ENCODE assay signal across 9 cellular contexts in the genomic region with DNA sequence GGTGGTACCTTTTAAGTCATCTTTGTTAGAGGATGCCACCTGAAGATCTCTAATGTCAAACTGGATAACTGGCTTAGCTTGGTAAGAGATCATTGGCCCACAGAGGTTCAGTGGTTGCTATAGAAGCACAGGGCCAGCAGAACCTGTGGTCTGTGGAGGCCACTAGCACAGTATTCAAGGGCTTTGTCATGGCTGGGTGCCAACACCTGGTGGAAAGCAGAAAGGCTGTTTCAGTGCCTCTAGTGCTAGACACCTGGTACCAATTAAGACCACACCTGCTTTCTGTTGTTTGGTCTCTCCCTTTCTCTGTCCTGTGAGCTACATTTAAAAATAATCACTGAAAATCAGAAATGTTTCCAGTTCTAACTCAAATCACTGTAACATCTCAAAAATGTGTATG. TPM values are rescaled to one million over a fixed set of nuclear protein-coding genes. Genes with fewer than 3 reads are reported as not detected.
DNase-seq lines count a peak whose midpoint lies in the region; ATAC-seq and TF ChIP-seq lines count a peak whose summit lies in the region.
"Had no signal": no experiment of that assay in that cellular context is flagged by ENCODE, and none has a peak within 500 bp of the region (broad histone marks: within the 10 kb centered on the region; RNA-seq: fewer than 3 reads in every experiment).

No MANE protein-coding gene starts in this region.

- no peak overlapping the region for H3K27ac Mint-ChIP-seq in activated naive CD8-positive, alpha-beta T cell treated with anti-CD3 and anti-CD28 coated beads, Interleukin-2, amount 50 U/mL, for 24 hours

- no peak overlapping the region for H3K4me3 Mint-ChIP-seq in activated naive CD8-positive, alpha-beta T cell treated with anti-CD3 and anti-CD28 coated beads, Interleukin-2, amount 50 U/mL, for 24 hours

- H3K27ac ChIP-seq in MM.1S (ENCODE audit: low read length) (peak overlapping the region; percentile 75), osteoblast (ENCODE audit: low read depth, low read length) (no peak overlapping the region), ascending aorta (no peak overlapping the region), trophoblast cell (ENCODE audit: low read depth, low read length) (no peak overlapping the region)

- peak overlapping the region; percentile 61 for H3K4me2 ChIP-seq in MM.1S (ENCODE audit: low read depth, low read length)
- H3K4me2 ChIP-seq in osteoblast (ENCODE audit: insufficient read depth, low read length): no peak overlapping the region
- no peak overlapping the region for H3K4me2 ChIP-seq in trophoblast cell (ENCODE audit: low read length)

- H4K20me1 ChIP-seq in MM.1S (ENCODE audit: insufficient read depth, low read length): no peaks in the 10 kb centered on the region
- H4K20me1 ChIP-seq in osteoblast (ENCODE audit: insufficient read depth, low read length): peaks cover 23% of the 10 kb centered on the region

- H3K27me3 ChIP-seq in MM.1S (replicated peaks; ENCODE audit: insufficient read depth, low read length): no peaks in the 10 kb centered on the region
- H3K27me3 ChIP-seq in osteoblast (ENCODE audit: insufficient read depth, low read length): no peaks in the 10 kb centered on the region
- H3K27me3 ChIP-seq in ascending aorta: no peaks in the 10 kb centered on the region
- no peaks in the 10 kb centered on the region for H3K27me3 ChIP-seq in trophoblast cell (ENCODE audit: insufficient read depth, low read length)

- H3K9me3 Mint-ChIP-seq in activated naive CD8-positive, alpha-beta T cell treated with anti-CD3 and anti-CD28 coated beads, Interleukin-2, amount 50 U/mL, for 24 hours: no peaks in the 10 kb centered on the region

- H3K4ac ChIP-seq in trophoblast cell (ENCODE audit: low read depth, low read length): no peak overlapping the region

- no peak overlapping the region for H4K91ac ChIP-seq in trophoblast cell (ENCODE audit: low read depth, low read length)

- H2AK5ac ChIP-seq in trophoblast cell (ENCODE audit: low read length): no peak overlapping the region

- H3K36me3 Mint-ChIP-seq in activated naive CD8-positive, alpha-beta T cell treated with anti-CD3 and anti-CD28 coated beads, Interleukin-2, amount 50 U/mL, for 24 hours (ENCODE audit: low read depth): no peaks in the 10 kb centered on the region

- no peak overlapping the region for H3K14ac ChIP-seq in trophoblast cell (ENCODE audit: low read length)

- H3K23ac ChIP-seq in trophoblast cell (ENCODE audit: low read length): no peak overlapping the region

- no peaks in the 10 kb centered on the region for H3K9me2 ChIP-seq in MM.1S (replicated peaks; ENCODE audit: insufficient read depth, low read length)

- DNase-seq in H4 (ENCODE audit: low spot score): peak; percentile 16
- peak; percentile 97 for DNase-seq in MM.1S
- DNase-seq in activated naive CD8-positive, alpha-beta T cell treated with anti-CD3 and anti-CD28 coated beads, Interleukin-2, amount 50 U/mL, for 24 hours: no peak
- no peak for DNase-seq in osteoblast (ENCODE audit: insufficient read length, low spot score, missing footprints)
- no peak for DNase-seq in ascending aorta (ENCODE audit: low spot score in 2 of 2)
- DNase-seq in Kasumi-1 (lab: John Stamatoyannopoulos, UW): no peak
- DNase-seq in trophoblast cell: no peak
- DNase-seq: left cardiac atrium had no signal

- H3K18ac ChIP-seq in trophoblast cell (ENCODE audit: low read length): no peak overlapping the region

- TF ChIP-seq CTCF in MM.1S (IDR thresholded peaks at IDR 0.05; ENCODE audit: low read length) (0 out of 2 replicates have a peak, but pooled peaks have one; percentile 12), osteoblast (IDR thresholded peaks at IDR 0.05; ENCODE audit: extremely low read depth, low read depth, low read length) (no peak), ascending aorta (IDR thresholded peaks at IDR 0.05) (no peak)

- no peaks in the 10 kb centered on the region for H3K79me1 ChIP-seq in trophoblast cell (ENCODE audit: low read length)

- H2BK5ac ChIP-seq in trophoblast cell (ENCODE audit: low read depth, low read length, poor library complexity): no peak overlapping the region

- no peaks in the 10 kb centered on the region for H3K9me3 ChIP-seq in MM.1S (replicated peaks; ENCODE audit: insufficient read depth, low read length)
- no peaks in the 10 kb centered on the region for H3K9me3 ChIP-seq in osteoblast (ENCODE audit: low read depth, low read length)
- H3K9me3 ChIP-seq in ascending aorta: no peaks in the 10 kb centered on the region
- no peaks in the 10 kb centered on the region for H3K9me3 ChIP-seq in trophoblast cell (ENCODE audit: insufficient read depth, low read depth, low read length)

- peaks cover 19% of the 10 kb centered on the region for H3F3A ChIP-seq in MM.1S (ENCODE audit: insufficient read depth, low read length)

- peaks cover 65% of the 10 kb centered on the region for H3K4me1 Mint-ChIP-seq in activated naive CD8-positive, alpha-beta T cell treated with anti-CD3 and anti-CD28 coated beads, Interleukin-2, amount 50 U/mL, for 24 hours

- no peaks in the 10 kb centered on the region for H3K27me3 Mint-ChIP-seq in activated naive CD8-positive, alpha-beta T cell treated with anti-CD3 and anti-CD28 coated beads, Interleukin-2, amount 50 U/mL, for 24 hours

- no peak overlapping the region for H2AFZ ChIP-seq in MM.1S (ENCODE audit: low read length)
- no peak overlapping the region for H2AFZ ChIP-seq in osteoblast (ENCODE audit: low read length)
- no peak overlapping the region for H2AFZ ChIP-seq in trophoblast cell (ENCODE audit: insufficient read depth, low read length, poor library complexity)

- no peak overlapping the region for H2BK12ac ChIP-seq in trophoblast cell (ENCODE audit: low read length)

- H3K4me1 ChIP-seq in MM.1S (ENCODE audit: low read length) (peaks cover 37% of the 10 kb centered on the region), osteoblast (ENCODE audit: insufficient read depth, low read length) (no peaks in the 10 kb centered on the region), ascending aorta (peaks cover 0 to 21% of the 10 kb centered on the region in 2 donors), trophoblast cell (ENCODE audit: control insufficient read depth in 1 of 2, insufficient read depth in 2 of 2, low read length in 2 of 2) (no peaks in the 10 kb centered on the region)

- peak overlapping the region; percentile 2; the same call in 1 of the 2 replicates for H3K9ac ChIP-seq in MM.1S (ENCODE audit: low read length)
- H3K9ac ChIP-seq in trophoblast cell (ENCODE audit: low read length): no peak overlapping the region

- no peak overlapping the region for H2BK120ac ChIP-seq in trophoblast cell (ENCODE audit: insufficient read depth, low read length, poor library complexity)

- no peak overlapping the region for H4K12ac ChIP-seq in trophoblast cell (ENCODE audit: low read depth, low read length)

- no peak overlapping the region for H4K8ac ChIP-seq in trophoblast cell (ENCODE audit: low read depth, low read length)

- no peaks in the 10 kb centered on the region for H3K36me3 ChIP-seq in MM.1S (replicated peaks; ENCODE audit: insufficient read depth, low read length)
- H3K36me3 ChIP-seq in osteoblast (ENCODE audit: insufficient read depth, low read length): no peaks in the 10 kb centered on the region
- no peaks in the 10 kb centered on the region for H3K36me3 ChIP-seq in ascending aorta
- H3K36me3 ChIP-seq in trophoblast cell (ENCODE audit: control insufficient read depth in 1 of 2, insufficient read depth in 2 of 2, low read length in 2 of 2): no peaks in the 10 kb centered on the region

- intact Hi-C loops in ascending aorta (cut with DNase I): no loop called here

- H3K79me2 ChIP-seq in MM.1S (ENCODE audit: low read length) (peaks cover 58% of the 10 kb centered on the region), osteoblast (ENCODE audit: insufficient read depth, low read length) (peaks cover 76% of the 10 kb centered on the region), trophoblast cell (ENCODE audit: control insufficient read depth, insufficient read depth, low read length, poor library complexity) (no peaks in the 10 kb centered on the region)

- ATAC-seq in GM18519 (IDR thresholded peaks at IDR 0.05; ENCODE audit: low FRiP score, unreplicated experiment): peak; percentile 54
- peak; percentile 43 for ATAC-seq in activated naive CD8-positive, alpha-beta T cell treated with anti-CD3 and anti-CD28 coated beads, Interleukin-2, amount 50 U/mL, for 24 hours

- H3K4me3 ChIP-seq in MM.1S (ENCODE audit: low read length) (peak overlapping the region; percentile 4; the same call in 1 of the 2 replicates), osteoblast (ENCODE audit: insufficient read depth, low read length) (no peak overlapping the region), ascending aorta (no peak overlapping the region), trophoblast cell (ENCODE audit: low read depth, low read length) (no peak overlapping the region)

RNA-seq across cellular contexts. Expression of gene PCGF5, which starts 10.0 kb away (rescaled TPM):
- total RNA-seq in H4 (2014; rRNA removed; shearing (Covaris generic)): 23.4 and 29.6 TPM in 2 replicates
- 84.9 and 99.2 TPM in 2 replicates for total RNA-seq in osteoblast
- total RNA-seq in ascending aorta: 39.8 TPM
- polyA plus RNA-seq in trophoblast cell (2013): 6.8 and 7.2 TPM in 2 replicates

Comparison
In these comparisons a context has a peak if more than half of its experiments do, and no peak if none do; other contexts are left out.
1. DNase-seq: peak in H4 (single experiment) and MM.1S (single experiment); none in activated naive CD8-positive, alpha-beta T cell treated with anti-CD3 and anti-CD28 coated beads, Interleukin-2, amount 50 U/mL, for 24 hours (single experiment), osteoblast (single experiment), ascending aorta (0 of 2), Kasumi-1 (0 of 2) and trophoblast cell (0 of 2).